Comparison of ENCODE assay signal across 1 cellular context in genomic region chr4:80439294-80440061, GRCh38.
TF ChIP-seq lines count a peak whose summit lies in the region.

No MANE protein-coding gene starts in this region.

TF ChIP-seq in K562, 482 proteins besides CTCF, POLR2A, EP300 and RAD21 (continued from another document):
- TF ChIP-seq MGA (IDR thresholded peaks at IDR 0.05): peak; percentile 37; the same call in 1 of the 2 replicates
- TF ChIP-seq TCF3 (CRISPR knock-in tag; IDR thresholded peaks at IDR 0.05): 0 out of 2 replicates have a peak, but pooled peaks have one; percentile 5
